Comparison of ENCODE assay signal across 12 cellular contexts in the genomic region with DNA sequence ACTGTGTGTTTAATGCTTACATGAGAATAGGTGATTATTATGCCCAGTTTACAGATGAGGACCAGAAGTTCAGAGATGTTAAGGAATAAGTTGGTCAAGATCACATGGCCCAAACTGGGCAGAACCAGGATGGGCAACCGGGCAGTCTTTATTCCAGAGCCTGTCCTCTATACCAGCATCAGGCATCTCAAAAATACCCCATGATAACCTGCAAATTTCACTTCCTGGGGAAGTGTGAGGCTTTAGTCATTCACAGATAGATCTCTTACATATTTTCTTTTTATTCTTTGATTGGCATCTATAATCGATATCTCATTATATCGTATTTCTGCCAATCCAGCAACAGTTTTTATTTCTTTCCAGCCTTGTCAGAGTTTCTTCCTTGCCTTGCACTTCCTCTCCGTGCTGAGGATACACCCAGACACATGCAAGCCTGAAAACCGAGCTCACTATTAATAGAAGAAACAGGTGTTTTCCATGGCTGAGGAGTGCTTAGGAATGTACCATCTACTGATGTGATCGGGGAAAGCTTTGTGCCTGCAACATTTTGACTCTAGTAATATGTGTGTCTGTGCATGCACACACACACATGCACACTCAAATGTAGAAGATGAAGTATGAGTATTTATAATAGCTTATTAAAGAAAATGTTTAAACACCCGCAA.
DNase-seq lines count a peak whose midpoint lies in the region; ATAC-seq lines count a peak whose summit lies in the region.
"Had no signal": no experiment of that assay in that cellular context is flagged by ENCODE, and none has a peak within 500 bp of the region (broad histone marks: within the 10 kb centered on the region; RNA-seq: fewer than 3 reads in every experiment).

No MANE protein-coding gene starts in this region.

- ATAC-seq in GM19043 (IDR thresholded peaks at IDR 0.05; ENCODE audit: low read depth, unreplicated experiment) (peak; percentile 22), HG03039 (IDR thresholded peaks at IDR 0.05; ENCODE audit: unreplicated experiment) (peak; percentile 20)

- H3K36me3 ChIP-seq in BLaER1 treated with 17β-estradiol and CSF1 and Interleukin-3, amounts not matched to agents 10 nM and 100 nM, result peaks cover 0 to 54% (median 0%) of the 10 kb centered on the region in 11 experiments; a peak in 7 of 22 replicates

- H3K36me3 Mint-ChIP-seq in activated naive CD8-positive, alpha-beta T cell, result peaks cover 3% of the 10 kb centered on the region
- H3K36me3 Mint-ChIP-seq: WTC11 had no signal

- no peaks in the 10 kb centered on the region for H3K27me3 Mint-ChIP-seq in activated naive CD8-positive, alpha-beta T cell

- H3K4me3 Mint-ChIP-seq in activated naive CD8-positive, alpha-beta T cell, result peak overlapping the region; percentile 5
- H3K4me3 Mint-ChIP-seq: WTC11 had no signal

- H3K4me1 Mint-ChIP-seq in activated naive CD8-positive, alpha-beta T cell (ENCODE audit: low read depth), result peaks cover 12% of the 10 kb centered on the region

- H3K9me3 Mint-ChIP-seq in activated naive CD8-positive, alpha-beta T cell (ENCODE audit: low read depth), result no peaks in the 10 kb centered on the region
- H3K9me3 Mint-ChIP-seq: WTC11 had no signal

- DNase-seq in MV-4-11 (lab: John Stamatoyannopoulos, UW) (no peak), epidermal melanocyte (ENCODE audit: insufficient read length, low spot score) (no peak), anterior cingulate cortex (lab: John Stamatoyannopoulos, UW) (no peak), COLO668 (lab: John Stamatoyannopoulos, UW; ENCODE audit: unreplicated experiment) (no peak)
- DNase-seq: central memory CD4-positive, alpha-beta T cell had no signal

- no peak overlapping the region for H3K27ac ChIP-seq in BLaER1 treated with 17β-estradiol and CSF1 and Interleukin-3, amounts not matched to agents 10 nM and 100 nM
- H3K27ac ChIP-seq: hepatocyte, parathyroid adenoma had no signal

- no peak overlapping the region for H3K27ac Mint-ChIP-seq in activated naive CD8-positive, alpha-beta T cell

- H3K9me3 ChIP-seq in BLaER1 treated with 17β-estradiol and CSF1 and Interleukin-3, amounts not matched to agents 10 nM and 100 nM (replicated peaks in 1 of 11), result no peaks in the 10 kb centered on the region

- H3K9ac ChIP-seq in BLaER1 treated with 17β-estradiol and CSF1 and Interleukin-3, amounts not matched to agents 10 nM and 100 nM, result peak overlapping the region in 1 of 11 experiments; percentile 44; a peak in 1 of 22 replicates
- H3K9ac ChIP-seq: parathyroid adenoma had no signal

- H3K4me2 ChIP-seq in BLaER1 treated with 17β-estradiol and CSF1 and Interleukin-3, amounts not matched to agents 10 nM and 100 nM, result peak overlapping the region in 6 of 11 experiments; percentile 3 to 91 (median 12); a peak in 6 of 22 replicates
- H3K4me2 ChIP-seq: hepatocyte had no signal

- H3K4me1 ChIP-seq in BLaER1 treated with 17β-estradiol and CSF1 and Interleukin-3, amounts not matched to agents 10 nM and 100 nM, result peaks cover 0 to 61% (median 9%) of the 10 kb centered on the region in 10 experiments; a peak in 14 of 20 replicates

- no peak overlapping the region for H3K4me3 ChIP-seq in BLaER1 treated with 17β-estradiol and CSF1 and Interleukin-3, amounts not matched to agents 10 nM and 100 nM
- H3K4me3 ChIP-seq: hepatocyte had no signal

- H4K20me1 ChIP-seq in BLaER1 treated with 17β-estradiol and CSF1 and Interleukin-3, amounts not matched to agents 10 nM and 100 nM, result peaks cover 0 to 17% (median 0%) of the 10 kb centered on the region in 11 experiments; a peak in 3 of 22 replicates

- no peaks in the 10 kb centered on the region for H3K27me3 ChIP-seq in BLaER1 treated with 17β-estradiol and CSF1 and Interleukin-3, amounts not matched to agents 10 nM and 100 nM
- H3K27me3 ChIP-seq: hepatocyte had no signal
